In genomic region chr21:46607605-46608004, GRCh38 we compare ENCODE assay signal across 20 cellular contexts. TPM values are rescaled to one million over a fixed set of nuclear protein-coding genes. Genes with fewer than 3 reads are reported as not detected.
DNase-seq lines count a peak whose midpoint lies in the region; ATAC-seq and TF ChIP-seq lines count a peak whose summit lies in the region.
"Had no signal": no experiment of that assay in that cellular context is flagged by ENCODE, and none has a peak within 500 bp of the region (broad histone marks: within the 10 kb centered on the region; RNA-seq: fewer than 3 reads in every experiment).

No MANE protein-coding gene starts in this region.

- no peak overlapping the region for H3K4me3 ChIP-seq in CD8-positive, alpha-beta memory T cell (ENCODE audit: low read length)
- H3K4me3 ChIP-seq in HL-60 (replicated peaks; ENCODE audit: insufficient read depth, low read length) (no peak overlapping the region), dorsolateral prefrontal cortex (no peak overlapping the region)
- H3K4me3 ChIP-seq: BLaER1 treated with 17β-estradiol and CSF1 and Interleukin-3, amounts not matched to agents 10 nM and 100 nM had no signal

- peaks cover 6% of the 10 kb centered on the region for H3K9me3 ChIP-seq in CD8-positive, alpha-beta memory T cell (ENCODE audit: low read length)

- peak overlapping the region in 5 of 8 donors; percentile 21 to 79 (median 59) for H3K27ac Mint-ChIP-seq in CD8-positive, alpha-beta memory T cell
- no peak overlapping the region for H3K27ac Mint-ChIP-seq in activated naive CD8-positive, alpha-beta T cell treated with anti-CD3 and anti-CD28 coated beads, Interleukin-2, amount 50 U/mL, for 24 hours

- no peaks in the 10 kb centered on the region for H3K27me3 ChIP-seq in CD8-positive, alpha-beta memory T cell (ENCODE audit: insufficient read depth, low read length, poor library complexity, severe bottlenecking)
- no peaks in the 10 kb centered on the region for H3K27me3 ChIP-seq in HL-60 (ENCODE audit: insufficient read depth, poor library complexity, severe bottlenecking)
- no peaks in the 10 kb centered on the region for H3K27me3 ChIP-seq in dorsolateral prefrontal cortex
- H3K27me3 ChIP-seq: BLaER1 treated with 17β-estradiol and CSF1 and Interleukin-3, amounts not matched to agents 10 nM and 100 nM had no signal

- no peaks in the 10 kb centered on the region for H3K27me3 Mint-ChIP-seq in CD8-positive, alpha-beta memory T cell
- H3K27me3 Mint-ChIP-seq in activated naive CD8-positive, alpha-beta T cell treated with anti-CD3 and anti-CD28 coated beads, Interleukin-2, amount 50 U/mL, for 24 hours: no peaks in the 10 kb centered on the region

- peaks cover 41 to 46% (median 44%) of the 10 kb centered on the region in 3 donors for H3K4me1 Mint-ChIP-seq in CD8-positive, alpha-beta memory T cell
- peaks cover 31% of the 10 kb centered on the region for H3K4me1 Mint-ChIP-seq in activated naive CD8-positive, alpha-beta T cell treated with anti-CD3 and anti-CD28 coated beads, Interleukin-2, amount 50 U/mL, for 24 hours

- peaks cover 2 to 12% (median 7%) of the 10 kb centered on the region in 5 donors for H3K9me3 Mint-ChIP-seq in CD8-positive, alpha-beta memory T cell
- H3K9me3 Mint-ChIP-seq in activated naive CD8-positive, alpha-beta T cell treated with anti-CD3 and anti-CD28 coated beads, Interleukin-2, amount 50 U/mL, for 24 hours: peaks cover 5% of the 10 kb centered on the region

- DNase-seq in CD8-positive, alpha-beta memory T cell: no peak
- no peak for DNase-seq in HL-60 (ENCODE audit: low read depth in 1 of 2, low spot score in 1 of 2)
- DNase-seq in dorsolateral prefrontal cortex: no peak
- no peak for DNase-seq in substantia nigra (lab: John Stamatoyannopoulos, UW)
- DNase-seq in HPDE6-E6E7 (ENCODE audit: extremely low spot score): no peak
- DNase-seq in activated naive CD8-positive, alpha-beta T cell treated with anti-CD3 and anti-CD28 coated beads, Interleukin-2, amount 50 U/mL, for 24 hours: no peak
- DNase-seq: DMS79, HCEC 1CT, MM.1S, NCI-H1092 treated with DMSO at 0.1 percent for 48 hours, NCI-H146, NCI-H2029 treated with DMSO at 0.1 percent for 48 hours, NCI-H2171, NCI-H446 treated with DMSO at 0.1 percent for 48 hours, NCI-H69 had no signal

- ATAC-seq in HG03378 (IDR thresholded peaks at IDR 0.05; ENCODE audit: unreplicated experiment): no peak
- ATAC-seq in activated naive CD8-positive, alpha-beta T cell treated with anti-CD3 and anti-CD28 coated beads, Interleukin-2, amount 50 U/mL, for 24 hours: no peak
- ATAC-seq: Right ventricle myocardium inferior had no signal

- peaks cover 0 to 11% (median 0%) of the 10 kb centered on the region in 3 donors for H3K36me3 Mint-ChIP-seq in CD8-positive, alpha-beta memory T cell
- no peaks in the 10 kb centered on the region for H3K36me3 Mint-ChIP-seq in activated naive CD8-positive, alpha-beta T cell treated with anti-CD3 and anti-CD28 coated beads, Interleukin-2, amount 50 U/mL, for 24 hours (ENCODE audit: low read depth)

- H3K4me1 ChIP-seq in CD8-positive, alpha-beta memory T cell (ENCODE audit: insufficient read depth, low read length): peaks cover 45% of the 10 kb centered on the region

- H3K36me3 ChIP-seq in CD8-positive, alpha-beta memory T cell (ENCODE audit: insufficient read depth, low read length): no peaks in the 10 kb centered on the region

- H3K4me3 Mint-ChIP-seq in CD8-positive, alpha-beta memory T cell: peak overlapping the region in 1 of 7 donors; percentile 33
- no peak overlapping the region for H3K4me3 Mint-ChIP-seq in activated naive CD8-positive, alpha-beta T cell treated with anti-CD3 and anti-CD28 coated beads, Interleukin-2, amount 50 U/mL, for 24 hours

- intact Hi-C loops in dorsolateral prefrontal cortex (cut with DNase I): no loop called here

- CTCF ChIA-PET in CD8-positive, alpha-beta memory T cell (lab: Charles Lee): interaction anchor here (1.6 kb wide), 1 partner anchor 28 kb away, joined by 6 read pairs; the partner anchor contains the start of gene PRMT2

- POLR2A ChIA-PET in CD8-positive, alpha-beta memory T cell (lab: Charles Lee): no interaction called here

- no peak for TF ChIP-seq CTCF in HL-60 (IDR thresholded peaks at IDR 0.05; ENCODE audit: insufficient read depth, low read length)
- TF ChIP-seq CTCF in dorsolateral prefrontal cortex (IDR thresholded peaks at IDR 0.05 in 54 of 56, conservative IDR thresholded peaks at IDR 0.05 in 2 of 56; ENCODE audit: low read depth in 1 of 56, partially characterized antibody in 56 of 56): no peak

- no peak overlapping the region for H3K27ac ChIP-seq in CD8-positive, alpha-beta memory T cell (ENCODE audit: low read depth, low read length)
- H3K27ac ChIP-seq in HL-60 (replicated peaks): peak overlapping the region; percentile 19; the same call in 1 of the 2 replicates
- H3K27ac ChIP-seq in dorsolateral prefrontal cortex: peak overlapping the region in 52 of 59 donors; percentile 4 to 98 (median 95)
- peak overlapping the region; percentile 98 for H3K27ac ChIP-seq in substantia nigra (ENCODE audit: low read depth, low read length, poor library complexity, severe bottlenecking)
- H3K27ac ChIP-seq: BLaER1 treated with 17β-estradiol and CSF1 and Interleukin-3, amounts not matched to agents 10 nM and 100 nM had no signal

RNA-seq across cellular contexts. Expression of gene S100B, which starts 2.7 kb away (rescaled TPM):
- total RNA-seq in CD8-positive, alpha-beta memory T cell: 1 to 10 TPM in 1 of 2 experiments, under 1 TPM in 1; 0.91 to 1.4 TPM
- polyA plus RNA-seq in CD8-positive, alpha-beta memory T cell: 24.1 TPM
- 100 to 1,000 TPM; 128 to 991 (median 344) TPM for total RNA-seq in dorsolateral prefrontal cortex
- total RNA-seq: A673, LHCN-M2 had no signal

RNA-seq across cellular contexts. Expression of gene PRMT2, which starts 27.9 kb away (rescaled TPM):
- 10 to 100 TPM; 69.8 to 71.6 TPM for total RNA-seq in CD8-positive, alpha-beta memory T cell
- polyA plus RNA-seq in CD8-positive, alpha-beta memory T cell: 287 TPM
- 100 to 1,000 TPM in 107 of 120 experiments, 10 to 100 TPM in 13; 91.1 to 161 (median 119) TPM for total RNA-seq in dorsolateral prefrontal cortex

Comparison
In these comparisons a context has a peak if more than half of its experiments do, and no peak if none do; other contexts are left out.
1. RNA of gene S100B, which starts 2.7 kb away (total RNA-seq): 128 to 991 TPM in dorsolateral prefrontal cortex; 0.91 to 1.4 TPM in CD8-positive, alpha-beta memory T cell; every median in the first group is over 10 times any median in the second.